In genomic region chr1:245054105-245054831, GRCh38 we compare ENCODE assay signal across 21 cellular contexts.
DNase-seq lines count a peak whose midpoint lies in the region; ATAC-seq and TF ChIP-seq lines count a peak whose summit lies in the region.
"Had no signal": no experiment of that assay in that cellular context is flagged by ENCODE, and none has a peak within 500 bp of the region (broad histone marks: within the 10 kb centered on the region; RNA-seq: fewer than 3 reads in every experiment).

No MANE protein-coding gene starts in this region.

- no peak overlapping the region for H3K4me3 Mint-ChIP-seq in activated CD4-positive, alpha-beta memory T cell treated with anti-CD3 and anti-CD28 coated beads, Interleukin-2, amount 10 ng/mL, durations not matched to agents 7 days and 5 days
- H3K4me3 Mint-ChIP-seq: activated CD4-positive, alpha-beta T cell treated with anti-CD3 and anti-CD28 coated beads, Interleukin-2, amount 10 ng/mL, durations not matched to agents 24 days and 14 days; activated naive CD8-positive, alpha-beta T cell had no signal

- POLR2A ChIA-PET in activated CD4-positive, alpha-beta memory T cell treated with anti-CD3 and anti-CD28 coated beads, Interleukin-2, amount 10 ng/mL, durations not matched to agents 7 days and 5 days (lab: Charles Lee): no interaction called here

- peaks cover 3% of the 10 kb centered on the region for H3K27me3 Mint-ChIP-seq in activated CD4-positive, alpha-beta memory T cell treated with anti-CD3 and anti-CD28 coated beads, Interleukin-2, amount 10 ng/mL, durations not matched to agents 7 days and 5 days

- no peak overlapping the region for H3K27ac Mint-ChIP-seq in activated CD4-positive, alpha-beta memory T cell treated with anti-CD3 and anti-CD28 coated beads, Interleukin-2, amount 10 ng/mL, durations not matched to agents 7 days and 5 days
- H3K27ac Mint-ChIP-seq: activated CD4-positive, alpha-beta T cell treated with anti-CD3 and anti-CD28 coated beads, Interleukin-2, amount 10 ng/mL, durations not matched to agents 24 days and 14 days; activated naive CD8-positive, alpha-beta T cell had no signal

- intact Hi-C loops in lower lobe of right lung (cut with DNase I) (no loop called here), sciatic nerve (cut with DNase I) (no loop called here)

- no peak for TF ChIP-seq CTCF in lower lobe of right lung (IDR thresholded peaks at IDR 0.05)

- peaks cover 15% of the 10 kb centered on the region for H3K4me1 ChIP-seq in lower lobe of right lung

- no peak overlapping the region for H3K4me3 ChIP-seq in lower lobe of right lung

- no peaks in the 10 kb centered on the region for H3K27me3 ChIP-seq in lower lobe of right lung (ENCODE audit: low read depth)
- H3K27me3 ChIP-seq: upper lobe of left lung had no signal

- H3K36me3 ChIP-seq in lower lobe of right lung: no peaks in the 10 kb centered on the region
- H3K36me3 ChIP-seq: upper lobe of left lung, WERI-Rb-1 had no signal

- peaks cover 16% of the 10 kb centered on the region for H3K4me1 Mint-ChIP-seq in activated CD4-positive, alpha-beta memory T cell treated with anti-CD3 and anti-CD28 coated beads, Interleukin-2, amount 10 ng/mL, durations not matched to agents 7 days and 5 days

- DNase-seq in SIG-M5 treated with dmso at 0.1 percent for 504 hours (lab: John Stamatoyannopoulos, UW; ENCODE audit: unreplicated experiment) (peak; percentile 76), SIG-M5 (lab: John Stamatoyannopoulos, UW) (no peak), SKM-1 treated with dmso at 0.1 percent for 144 hours (lab: John Stamatoyannopoulos, UW; ENCODE audit: unreplicated experiment) (peak; percentile 81), lower lobe of right lung (peak; percentile 62), sciatic nerve (ENCODE audit: low spot score) (no peak), activated gamma-delta T cell (lab: John Stamatoyannopoulos, UW) (no peak)
- no peak for DNase-seq in stimulated activated CD4-positive, alpha-beta T cell treated with anti-CD3 and anti-CD28 coated beads, Interleukin-15, amount 100 ng/mL, for 24 hours
- no peak for DNase-seq in activated CD4-positive, alpha-beta memory T cell treated with anti-CD3 and anti-CD28 coated beads, Interleukin-2, amount 10 ng/mL, durations not matched to agents 7 days and 5 days
- DNase-seq: activated CD4-positive, alpha-beta T cell treated with anti-CD3 and anti-CD28 coated beads, Interleukin-2, amount 10 ng/mL, durations not matched to agents 24 days and 14 days; activated CD8-positive, alpha-beta memory T cell treated with anti-CD3 and anti-CD28 coated beads, Interleukin-2, amount 50 U/mL, for 4 hours; GF-D8; GOT3; NCI-H1092; NCI-H2029 treated with DMSO at 0.1 percent for 48 hours; NCI-H446 treated with DMSO at 0.1 percent for 48 hours; T-helper 2 cell; WERI-Rb-1 had no signal

- ATAC-seq in lower lobe of right lung (peak in 1 of 2 donors; percentile 55), sciatic nerve (peak; percentile 42)
- ATAC-seq: Panc1 had no signal

- H3K36me3 Mint-ChIP-seq in activated CD4-positive, alpha-beta memory T cell treated with anti-CD3 and anti-CD28 coated beads, Interleukin-2, amount 10 ng/mL, durations not matched to agents 7 days and 5 days (ENCODE audit: low read depth): no peaks in the 10 kb centered on the region

- peak overlapping the region; percentile 42 for H3K27ac ChIP-seq in lower lobe of right lung
- H3K27ac ChIP-seq: 22Rv1, WERI-Rb-1 had no signal

- CTCF ChIA-PET in activated CD4-positive, alpha-beta memory T cell treated with anti-CD3 and anti-CD28 coated beads, Interleukin-2, amount 10 ng/mL, durations not matched to agents 7 days and 5 days (lab: Charles Lee): interaction anchor here (0.7 kb wide), 1 partner anchor 12 kb away, joined by 4 read pairs; no protein-coding TSS in a partner anchor

- no peaks in the 10 kb centered on the region for H3K9me3 Mint-ChIP-seq in activated CD4-positive, alpha-beta memory T cell treated with anti-CD3 and anti-CD28 coated beads, Interleukin-2, amount 10 ng/mL, durations not matched to agents 7 days and 5 days
- H3K9me3 Mint-ChIP-seq: activated CD4-positive, alpha-beta T cell treated with anti-CD3 and anti-CD28 coated beads, Interleukin-2, amount 10 ng/mL, durations not matched to agents 24 days and 14 days had no signal

- no peaks in the 10 kb centered on the region for H3K9me3 ChIP-seq in lower lobe of right lung
- H3K9me3 ChIP-seq: upper lobe of left lung had no signal

Comparison
In these comparisons a context has a peak if more than half of its experiments do, and no peak if none do; other contexts are left out.
1. DNase-seq: peak in SIG-M5 treated with dmso at 0.1 percent for 504 hours (single experiment), SKM-1 treated with dmso at 0.1 percent for 144 hours (single experiment) and lower lobe of right lung (single experiment); none in SIG-M5 (single experiment), sciatic nerve (single experiment), activated gamma-delta T cell (single experiment), stimulated activated CD4-positive, alpha-beta T cell treated with anti-CD3 and anti-CD28 coated beads, Interleukin-15, amount 100 ng/mL, for 24 hours (single experiment) and activated CD4-positive, alpha-beta memory T cell treated with anti-CD3 and anti-CD28 coated beads, Interleukin-2, amount 10 ng/mL, durations not matched to agents 7 days and 5 days (single experiment).